ENCODE assay signal across 36 cellular contexts in the genomic region with DNA sequence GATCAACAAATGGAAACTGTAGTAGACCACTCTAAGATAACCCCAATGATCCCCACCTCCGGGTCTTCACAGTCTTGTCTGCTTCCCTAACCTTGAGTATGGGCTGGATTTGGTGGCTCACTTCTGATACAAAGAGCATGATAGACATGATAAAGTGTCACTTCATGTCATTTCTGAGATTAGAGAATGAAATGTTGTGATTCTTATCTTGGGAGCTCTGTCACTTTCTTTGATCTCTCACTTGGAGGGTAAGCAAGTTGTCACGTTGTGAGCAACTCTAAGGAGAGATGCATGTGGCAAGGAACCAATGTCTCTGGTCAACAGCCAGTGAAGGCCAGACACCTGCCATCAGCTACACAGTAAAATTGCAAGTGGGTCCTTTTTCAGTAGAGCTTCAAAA. TPM values are rescaled to one million over a fixed set of nuclear protein-coding genes. Genes with fewer than 3 reads are reported as not detected.
"Had no signal": no experiment of that assay in that cellular context is flagged by ENCODE, and none has a peak within 500 bp of the region (broad histone marks: within the 10 kb centered on the region; RNA-seq: fewer than 3 reads in every experiment).

No MANE protein-coding gene starts in this region.

- H3K36me3 ChIP-seq: adrenal gland, brain microvascular endothelial cell, breast epithelium had no signal

- H3K27ac Mint-ChIP-seq: activated B cell treated with CpG ODN at 0.5 μM for 24 hours; activated CD4-positive, alpha-beta memory T cell treated with anti-CD3 and anti-CD28 coated beads for 36 hours; activated CD4-positive, alpha-beta T cell treated with anti-CD3 and anti-CD28 coated beads, Interleukin-2, amount 10 ng/mL, durations not matched to agents 24 days and 14 days; activated CD8-positive, alpha-beta T cell treated with anti-CD3 and anti-CD28 coated beads for 36 hours; activated naive CD4-positive, alpha-beta T cell treated with anti-CD3 and anti-CD28 coated beads for 36 hours; activated naive CD4-positive, alpha-beta T cell treated with anti-CD3 and anti-CD28 coated beads, Interleukin-2, amount 50 U/mL, for 72 hours; activated naive CD8-positive, alpha-beta T cell treated with anti-CD3 and anti-CD28 coated beads for 36 hours; activated T-cell treated with anti-CD3 and anti-CD28 coated beads, Interleukin-2, amount 50 U/mL, for 72 hours; activated T-helper 1 cell treated with anti-CD3 and anti-CD28 coated beads, Interleukin-12 subunit alpha, Interleukin-12 subunit beta, Interleukin-2, Interleukin-4 antibody, amounts not matched to agents 30 ng/mL and 10 ng/mL and 1 ng/mL, durations not matched to agents 14 hours and 24 hours and 36 hours; activated T-helper 17 cell treated with anti-CD3 and anti-CD28 coated beads, Interleukin-2, amount 50 U/mL, for 72 hours; T-helper 1 cell treated with Interleukin-12 subunit alpha and Interleukin-12 subunit beta and Interleukin-4 antibody, amounts not matched to agents 30 μg/mL and 1 μg/mL, for 36 hours; T-helper 2 cell treated with Interferon-gamma antibody and Interleukin-4, amounts not matched to agents 5 μg/mL and 100 μg/mL, for 36 hours had no signal

- H3K4me1 Mint-ChIP-seq: activated T-helper 17 cell treated with anti-CD3 and anti-CD28 coated beads, Interleukin-2, amount 50 U/mL, for 72 hours had no signal

- H3K27ac ChIP-seq: adrenal gland, body of pancreas, brain microvascular endothelial cell, breast epithelium, VCaP had no signal

- DNase-seq: activated B cell treated with CpG ODN at 0.5 μM for 24 hours; activated CD4-positive, alpha-beta memory T cell treated with anti-CD3 and anti-CD28 coated beads for 36 hours; activated CD4-positive, alpha-beta T cell treated with anti-CD3 and anti-CD28 coated beads for 4 hours; activated CD4-positive, alpha-beta T cell treated with anti-CD3 and anti-CD28 coated beads, Interleukin-2, amount 10 ng/mL, durations not matched to agents 24 days and 14 days; activated CD4-positive, alpha-beta T cell treated with anti-CD3 and anti-CD28 coated beads, Interleukin-2, amount 50 U/mL, for 1 hour; activated CD4-positive, alpha-beta T cell treated with anti-CD3 and anti-CD28 coated beads, Interleukin-2, amount 50 U/mL, for 4 hours; activated CD4-positive, CD25-positive, alpha-beta regulatory T cell treated with anti-CD3 and anti-CD28 coated beads, Interleukin-2, amount 50 U/mL, for 72 hours; activated CD8-positive, alpha-beta memory T cell treated with anti-CD3 and anti-CD28 coated beads, Interleukin-2, amount 50 U/mL, for 4 hours; activated CD8-positive, alpha-beta T cell treated with anti-CD3 and anti-CD28 coated beads for 36 hours; activated effector memory CD4-positive, alpha-beta T cell treated with anti-CD3 and anti-CD28 coated beads, Interleukin-2, amount 50 U/mL, for 16 hours; activated gamma-delta T cell treated with Interleukin-2 at 50 U/mL for 16 hours; activated naive CD4-positive, alpha-beta T cell; activated naive CD4-positive, alpha-beta T cell treated with anti-CD3 and anti-CD28 coated beads for 36 hours; activated naive CD4-positive, alpha-beta T cell treated with anti-CD3 and anti-CD28 coated beads, Interleukin-2, amount 50 U/mL, for 16 hours; activated naive CD8-positive, alpha-beta T cell treated with anti-CD3 and anti-CD28 coated beads for 36 hours; activated T-cell treated with anti-CD3 and anti-CD28 coated beads for 4 hours; activated T-cell treated with anti-CD3 and anti-CD28 coated beads, Interleukin-2, amount 50 U/mL, for 1 hour; activated T-cell treated with anti-CD3 and anti-CD28 coated beads, Interleukin-2, amount 50 U/mL, for 4 hours; activated T-cell treated with anti-CD3 and anti-CD28 coated beads, Interleukin-2, amount 50 U/mL, for 72 hours; adrenal gland; amniotic stem cell; aorta; body of pancreas; brain microvascular endothelial cell; central memory CD4-positive, alpha-beta T cell; T-helper 1 cell; T-helper 9 cell had no signal

- H3K4me3 Mint-ChIP-seq: activated B cell treated with CpG ODN at 0.5 μM for 24 hours; activated CD4-positive, alpha-beta memory T cell treated with anti-CD3 and anti-CD28 coated beads for 36 hours; activated CD4-positive, alpha-beta T cell treated with anti-CD3 and anti-CD28 coated beads, Interleukin-2, amount 10 ng/mL, durations not matched to agents 24 days and 14 days; activated CD8-positive, alpha-beta T cell treated with anti-CD3 and anti-CD28 coated beads for 36 hours; activated naive CD4-positive, alpha-beta T cell treated with anti-CD3 and anti-CD28 coated beads for 36 hours; activated naive CD8-positive, alpha-beta T cell treated with anti-CD3 and anti-CD28 coated beads for 36 hours; activated T-cell treated with anti-CD3 and anti-CD28 coated beads, Interleukin-2, amount 50 U/mL, for 4 hours; activated T-cell treated with anti-CD3 and anti-CD28 coated beads, Interleukin-2, amount 50 U/mL, for 72 hours; activated T-helper 1 cell treated with anti-CD3 and anti-CD28 coated beads, Interleukin-12 subunit alpha, Interleukin-12 subunit beta, Interleukin-2, Interleukin-4 antibody, amounts not matched to agents 30 ng/mL and 10 ng/mL and 1 ng/mL, durations not matched to agents 14 hours and 24 hours and 36 hours; activated T-helper 17 cell treated with anti-CD3 and anti-CD28 coated beads, Interleukin-2, amount 50 U/mL, for 72 hours; T-helper 1 cell treated with Interleukin-12 subunit alpha and Interleukin-12 subunit beta and Interleukin-4 antibody, amounts not matched to agents 30 μg/mL and 1 μg/mL, for 36 hours; T-helper 2 cell treated with Interferon-gamma antibody and Interleukin-4, amounts not matched to agents 5 μg/mL and 100 μg/mL, for 36 hours had no signal

- H3K27me3 ChIP-seq: adrenal gland, body of pancreas, brain microvascular endothelial cell, breast epithelium had no signal

- H3K4me1 ChIP-seq: adrenal gland, breast epithelium had no signal

- H3K9me3 ChIP-seq: adrenal gland, body of pancreas had no signal

- H3K4me3 ChIP-seq: adrenal gland, body of pancreas, breast epithelium had no signal

- ATAC-seq: activated CD8-positive, alpha-beta T cell treated with anti-CD3 and anti-CD28 coated beads for 36 hours; activated naive CD4-positive, alpha-beta T cell treated with anti-CD3 and anti-CD28 coated beads, Interleukin-2, amount 50 U/mL, for 72 hours; activated T-cell treated with anti-CD3 and anti-CD28 coated beads, Interleukin-2, amount 50 U/mL, for 4 hours; activated T-cell treated with anti-CD3 and anti-CD28 coated beads, Interleukin-2, amount 50 U/mL, for 72 hours; activated T-helper 17 cell treated with anti-CD3 and anti-CD28 coated beads, Interleukin-2, amount 50 U/mL, for 72 hours; body of pancreas had no signal

- FAIRE-seq: astrocyte, TTC549 had no signal

- H3K9me3 Mint-ChIP-seq: activated CD4-positive, alpha-beta memory T cell treated with anti-CD3 and anti-CD28 coated beads for 36 hours; activated CD4-positive, alpha-beta T cell treated with anti-CD3 and anti-CD28 coated beads, Interleukin-2, amount 10 ng/mL, durations not matched to agents 24 days and 14 days; activated T-cell treated with anti-CD3 and anti-CD28 coated beads, Interleukin-2, amount 50 U/mL, for 4 hours; activated T-cell treated with anti-CD3 and anti-CD28 coated beads, Interleukin-2, amount 50 U/mL, for 72 hours; activated T-helper 17 cell treated with anti-CD3 and anti-CD28 coated beads, Interleukin-2, amount 50 U/mL, for 72 hours; T-helper 1 cell treated with Interleukin-12 subunit alpha and Interleukin-12 subunit beta and Interleukin-4 antibody, amounts not matched to agents 30 μg/mL and 1 μg/mL, for 36 hours had no signal

RNA-seq across cellular contexts. Expression of gene DNAH8, which starts 9.2 kb away (rescaled TPM):
- total RNA-seq: activated CD4-positive, alpha-beta T cell treated with anti-CD3 and anti-CD28 coated beads, Interleukin-2, amount 10 ng/mL, durations not matched to agents 24 days and 14 days; activated CD8-positive, alpha-beta T cell treated with anti-CD3 and anti-CD28 coated beads for 36 hours; adrenal gland; astrocyte; body of pancreas had no signal
